Comparison of ENCODE assay signal across 12 cellular contexts in the genomic region with DNA sequence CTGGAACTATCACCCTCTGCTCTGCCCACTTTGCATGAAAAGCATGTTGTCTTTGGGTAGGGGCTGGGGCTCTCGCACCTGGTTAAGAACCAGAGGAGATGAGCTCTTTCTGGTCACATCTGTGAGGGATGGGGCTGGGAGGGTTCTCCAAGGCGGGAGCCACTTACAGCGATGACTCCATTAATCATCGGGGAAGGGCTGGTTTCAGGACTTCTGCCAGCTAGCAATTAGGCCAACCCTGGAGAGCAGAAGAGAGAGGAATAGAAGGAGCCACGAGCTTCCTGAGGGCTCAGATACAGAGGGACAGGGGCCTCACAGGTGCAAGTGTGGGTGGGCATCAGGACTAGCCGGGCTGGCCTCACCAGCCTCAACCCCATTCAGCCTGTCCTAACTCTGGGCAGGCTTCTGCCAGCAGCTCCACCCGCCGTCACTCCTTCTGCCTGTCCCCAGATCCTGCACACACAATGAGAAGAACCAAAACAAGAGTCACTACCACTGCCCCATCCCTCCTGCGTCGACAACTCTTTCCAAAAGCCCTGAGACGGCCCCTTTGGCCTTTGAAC. TPM values are rescaled to one million over a fixed set of nuclear protein-coding genes. Genes with fewer than 3 reads are reported as not detected.
DNase-seq lines count a peak whose midpoint lies in the region; ATAC-seq lines count a peak whose summit lies in the region.
"Had no signal": no experiment of that assay in that cellular context is flagged by ENCODE, and none has a peak within 500 bp of the region (broad histone marks: within the 10 kb centered on the region; RNA-seq: fewer than 3 reads in every experiment).

No MANE protein-coding gene starts in this region.

- H3K27ac ChIP-seq in muscle layer of duodenum (ENCODE audit: low read length), result peak overlapping the region; percentile 23

- ATAC-seq in GM21381 (IDR thresholded peaks at IDR 0.05; ENCODE audit: unreplicated experiment) (no peak), GM18498 (IDR thresholded peaks at IDR 0.05; ENCODE audit: unreplicated experiment) (no peak)

- H3K9me3 Mint-ChIP-seq in activated naive CD8-positive, alpha-beta T cell treated with anti-CD3 and anti-CD28 coated beads for 36 hours, result no peaks in the 10 kb centered on the region
- H3K9me3 Mint-ChIP-seq: CD4-positive, CD25-positive, alpha-beta regulatory T cell; T-helper 1 cell treated with Interleukin-12 subunit alpha and Interleukin-12 subunit beta and Interleukin-4 antibody, amounts not matched to agents 30 μg/mL and 1 μg/mL, for 36 hours had no signal

- peak; percentile 1 for DNase-seq in 8988T
- DNase-seq in H7, result peak; percentile 51
- peak; percentile 20 for DNase-seq in dedifferentiated amniotic fluid mesenchymal stem cell (ENCODE audit: extremely low spot score)
- DNase-seq in activated naive CD8-positive, alpha-beta T cell treated with anti-CD3 and anti-CD28 coated beads for 36 hours, result no peak
- no peak for DNase-seq in stimulated activated CD4-positive, alpha-beta T cell treated with anti-CD3 and anti-CD28 coated beads, Interleukin-4, amount 100 ng/mL, for 4 hours
- DNase-seq: CD4-positive, CD25-positive, alpha-beta regulatory T cell had no signal

- H3K36me3 ChIP-seq in H7 (replicated peaks; ENCODE audit: control insufficient read depth, insufficient read depth, low read length), result no peaks in the 10 kb centered on the region
- H3K36me3 ChIP-seq in muscle layer of duodenum (ENCODE audit: control insufficient read depth in 1 of 2, insufficient read depth in 2 of 2, low read length in 2 of 2), result peaks cover 8 to 20% of the 10 kb centered on the region in 2 donors

- no peaks in the 10 kb centered on the region for H3K27me3 ChIP-seq in H7 (ENCODE audit: control insufficient read depth, insufficient read depth, low read length)
- H3K27me3 ChIP-seq in muscle layer of duodenum (ENCODE audit: low read depth, low read length), result no peaks in the 10 kb centered on the region

- H3K36me3 Mint-ChIP-seq in activated naive CD8-positive, alpha-beta T cell treated with anti-CD3 and anti-CD28 coated beads for 36 hours, result no peaks in the 10 kb centered on the region
- H3K36me3 Mint-ChIP-seq: CD4-positive, CD25-positive, alpha-beta regulatory T cell had no signal

- H3K27me3 Mint-ChIP-seq in activated naive CD8-positive, alpha-beta T cell treated with anti-CD3 and anti-CD28 coated beads for 36 hours, result no peaks in the 10 kb centered on the region
- H3K27me3 Mint-ChIP-seq: CD4-positive, CD25-positive, alpha-beta regulatory T cell had no signal

- no peaks in the 10 kb centered on the region for H3K4me1 Mint-ChIP-seq in activated naive CD8-positive, alpha-beta T cell treated with anti-CD3 and anti-CD28 coated beads for 36 hours
- H3K4me1 Mint-ChIP-seq: CD4-positive, CD25-positive, alpha-beta regulatory T cell had no signal

- peaks cover 12 to 38% of the 10 kb centered on the region in 2 donors for H3K4me1 ChIP-seq in muscle layer of duodenum (ENCODE audit: control insufficient read depth in 1 of 2, insufficient read depth in 2 of 2, low read length in 2 of 2)

- no peaks in the 10 kb centered on the region for H3K9me3 ChIP-seq in muscle layer of duodenum (ENCODE audit: control insufficient read depth in 1 of 2, low read length in 2 of 2)

- H3K4me3 ChIP-seq in H7 (ENCODE audit: insufficient read depth, low read depth, low read length), result no peak overlapping the region
- no peak overlapping the region for H3K4me3 ChIP-seq in muscle layer of duodenum (ENCODE audit: low read depth in 1 of 2, low read length in 2 of 2)

- H3K4me3 Mint-ChIP-seq in activated naive CD8-positive, alpha-beta T cell treated with anti-CD3 and anti-CD28 coated beads for 36 hours, result no peak overlapping the region
- H3K4me3 Mint-ChIP-seq: CD4-positive, CD25-positive, alpha-beta regulatory T cell; T-helper 1 cell treated with Interleukin-12 subunit alpha and Interleukin-12 subunit beta and Interleukin-4 antibody, amounts not matched to agents 30 μg/mL and 1 μg/mL, for 36 hours had no signal

- H3K27ac Mint-ChIP-seq in activated naive CD8-positive, alpha-beta T cell treated with anti-CD3 and anti-CD28 coated beads for 36 hours, result no peak overlapping the region
- H3K27ac Mint-ChIP-seq: CD4-positive, CD25-positive, alpha-beta regulatory T cell; T-helper 1 cell treated with Interleukin-12 subunit alpha and Interleukin-12 subunit beta and Interleukin-4 antibody, amounts not matched to agents 30 μg/mL and 1 μg/mL, for 36 hours had no signal

RNA-seq across cellular contexts. Expression of a gene that starts 8.4 kb away (rescaled TPM):
- total RNA-seq in H7 (2014; rRNA removed; shearing (Covaris generic)), result 0.26 TPM in 1 of 2 replicates, not detected in the other
- total RNA-seq in activated naive CD8-positive, alpha-beta T cell treated with anti-CD3 and anti-CD28 coated beads for 36 hours, result under 1 TPM; 0.10 TPM

RNA-seq across cellular contexts. Expression of a gene that starts 43.7 kb away (rescaled TPM):
- total RNA-seq in H7 (2014; rRNA removed; shearing (Covaris generic)), result 1.9 and 2.7 TPM in 2 replicates
- not detected for total RNA-seq in activated naive CD8-positive, alpha-beta T cell treated with anti-CD3 and anti-CD28 coated beads for 36 hours
- total RNA-seq: CD4-positive, CD25-positive, alpha-beta regulatory T cell; dermis microvascular lymphatic vessel endothelial cell; subcutaneous adipose tissue had no signal

Comparison
In these comparisons a context has a peak if more than half of its experiments do, and no peak if none do; other contexts are left out.
1. DNase-seq: peak in 8988T (single experiment), H7 (single experiment) and dedifferentiated amniotic fluid mesenchymal stem cell (single experiment); none in activated naive CD8-positive, alpha-beta T cell treated with anti-CD3 and anti-CD28 coated beads for 36 hours (single experiment) and stimulated activated CD4-positive, alpha-beta T cell treated with anti-CD3 and anti-CD28 coated beads, Interleukin-4, amount 100 ng/mL, for 4 hours (0 of 2).